ENCODE assay signal across 25 cellular contexts in genomic region chr10:124511205-124512039, GRCh38. TPM values are rescaled to one million over a fixed set of nuclear protein-coding genes. Genes with fewer than 3 reads are reported as not detected.
DNase-seq lines count a peak whose midpoint lies in the region; ATAC-seq and TF ChIP-seq lines count a peak whose summit lies in the region.
"Had no signal": no experiment of that assay in that cellular context is flagged by ENCODE, and none has a peak within 500 bp of the region (broad histone marks: within the 10 kb centered on the region; RNA-seq: fewer than 3 reads in every experiment).

No MANE protein-coding gene starts in this region.

- TF ChIP-seq CTCF in natural killer cell (IDR thresholded peaks at IDR 0.05), result no peak
- no peak for TF ChIP-seq CTCF in activated CD8-positive, alpha-beta T cell treated with anti-CD3 and anti-CD28 coated beads for 36 hours (IDR thresholded peaks at IDR 0.05)
- no peak for TF ChIP-seq CTCF in left lung (IDR thresholded peaks at IDR 0.05)

- H3K27ac ChIP-seq in left lung, result no peak overlapping the region
- H3K27ac ChIP-seq: BLaER1 treated with 17β-estradiol and CSF1 and Interleukin-3, amounts not matched to agents 10 nM and 100 nM; gastrocnemius medialis; neutrophil; psoas muscle; RWPE1; upper lobe of left lung had no signal

- H3K36me3 Mint-ChIP-seq in natural killer cell, result no peaks in the 10 kb centered on the region
- H3K36me3 Mint-ChIP-seq in natural killer cell treated with Interleukin-12 subunit alpha and Interleukin-12 subunit beta and Interleukin-15 and Interleukin-18, amount 100 ng/mL, for 72 hours, result no peaks in the 10 kb centered on the region
- H3K36me3 Mint-ChIP-seq in activated CD8-positive, alpha-beta T cell treated with anti-CD3 and anti-CD28 coated beads for 36 hours (ENCODE audit: low read depth), result no peaks in the 10 kb centered on the region
- peaks cover 0 to 4% (median 2%) of the 10 kb centered on the region in 3 donors for H3K36me3 Mint-ChIP-seq in immature natural killer cell
- H3K36me3 Mint-ChIP-seq in activated naive CD4-positive, alpha-beta T cell treated with anti-CD3 and anti-CD28 coated beads for 36 hours (ENCODE audit: low read depth), result no peaks in the 10 kb centered on the region

- H3K4me1 ChIP-seq in left lung, result no peaks in the 10 kb centered on the region
- H3K4me1 ChIP-seq: gastrocnemius medialis, psoas muscle, upper lobe of left lung had no signal

- H3K27me3 Mint-ChIP-seq in natural killer cell (ENCODE audit: low read depth in 2 of 2) (peaks cover 0 to 5% of the 10 kb centered on the region in 2 donors), immature natural killer cell (ENCODE audit: low read depth in 3 of 3) (peaks cover 0 to 5% (median 3%) of the 10 kb centered on the region in 3 donors)
- no peaks in the 10 kb centered on the region for H3K27me3 Mint-ChIP-seq in natural killer cell treated with Interleukin-12 subunit alpha and Interleukin-12 subunit beta and Interleukin-15 and Interleukin-18, amount 100 ng/mL, for 72 hours
- no peaks in the 10 kb centered on the region for H3K27me3 Mint-ChIP-seq in activated CD8-positive, alpha-beta T cell treated with anti-CD3 and anti-CD28 coated beads for 36 hours
- H3K27me3 Mint-ChIP-seq in stimulated activated naive CD8-positive, alpha-beta T cell treated with anti-CD3 and anti-CD28 coated beads, Interleukin-15, amount 100 ng/mL, for 72 hours, result no peaks in the 10 kb centered on the region
- no peaks in the 10 kb centered on the region for H3K27me3 Mint-ChIP-seq in activated naive CD4-positive, alpha-beta T cell treated with anti-CD3 and anti-CD28 coated beads for 36 hours (ENCODE audit: low read depth)
- H3K27me3 Mint-ChIP-seq: activated naive CD8-positive, alpha-beta T cell; memory B cell had no signal

- no peak overlapping the region for H3K4me3 ChIP-seq in left lung
- H3K4me3 ChIP-seq: BLaER1 treated with 17β-estradiol and CSF1 and Interleukin-3, amounts not matched to agents 10 nM and 100 nM; gastrocnemius medialis; psoas muscle; upper lobe of left lung had no signal

- H3K27me3 ChIP-seq in left lung, result no peaks in the 10 kb centered on the region
- H3K27me3 ChIP-seq: BLaER1 treated with 17β-estradiol and CSF1 and Interleukin-3, amounts not matched to agents 10 nM and 100 nM; gastrocnemius medialis; neutrophil; upper lobe of left lung had no signal

- ATAC-seq in natural killer cell (peak in 2 of 3 donors; percentile 44 to 78), left lung (no peak), GM19328 (IDR thresholded peaks at IDR 0.05; ENCODE audit: unreplicated experiment) (no peak)
- ATAC-seq in natural killer cell treated with Interleukin-12 subunit alpha and Interleukin-12 subunit beta and Interleukin-15 and Interleukin-18, amount 100 ng/mL, for 72 hours, result no peak
- peak; percentile 74 for ATAC-seq in activated CD8-positive, alpha-beta T cell treated with anti-CD3 and anti-CD28 coated beads for 36 hours
- peak; percentile 69 for ATAC-seq in stimulated activated naive CD8-positive, alpha-beta T cell treated with anti-CD3 and anti-CD28 coated beads, Interleukin-15, amount 100 ng/mL, for 72 hours
- ATAC-seq: gastrocnemius medialis, psoas muscle had no signal

- intact Hi-C loops in natural killer cell (cut with micrococcal nuclease) (no loop called here), left lung (cut with DNase I) (no loop called here)
- intact Hi-C loops in activated CD8-positive, alpha-beta T cell treated with anti-CD3 and anti-CD28 coated beads for 36 hours (cut with micrococcal nuclease), result no loop called here
- intact Hi-C loops in activated naive CD4-positive, alpha-beta T cell treated with anti-CD3 and anti-CD28 coated beads for 36 hours (cut with micrococcal nuclease), result no loop called here

- H3K4me1 Mint-ChIP-seq in natural killer cell (peaks cover 8 to 10% of the 10 kb centered on the region in 2 donors), immature natural killer cell (peaks cover 4 to 10% of the 10 kb centered on the region in 2 donors)
- peaks cover 0 to 5% of the 10 kb centered on the region in 2 donors for H3K4me1 Mint-ChIP-seq in natural killer cell treated with Interleukin-12 subunit alpha and Interleukin-12 subunit beta and Interleukin-15 and Interleukin-18, amount 100 ng/mL, for 72 hours (ENCODE audit: low read depth in 2 of 2)
- peaks cover 12% of the 10 kb centered on the region for H3K4me1 Mint-ChIP-seq in activated CD8-positive, alpha-beta T cell treated with anti-CD3 and anti-CD28 coated beads for 36 hours (ENCODE audit: low read depth)
- peaks cover 11% of the 10 kb centered on the region for H3K4me1 Mint-ChIP-seq in stimulated activated naive CD8-positive, alpha-beta T cell treated with anti-CD3 and anti-CD28 coated beads, Interleukin-15, amount 100 ng/mL, for 72 hours
- H3K4me1 Mint-ChIP-seq in activated naive CD4-positive, alpha-beta T cell treated with anti-CD3 and anti-CD28 coated beads for 36 hours (ENCODE audit: low read depth), result peaks cover 4% of the 10 kb centered on the region
- H3K4me1 Mint-ChIP-seq: memory B cell had no signal

- CTCF ChIA-PET in activated CD8-positive, alpha-beta T cell treated with anti-CD3 and anti-CD28 coated beads for 36 hours (lab: Charles Lee), result interaction anchor here (0.6 to 1.4 kb wide), 2 partner anchors 19 to 1057 kb away, joined by 3 read pairs; no protein-coding TSS in a partner anchor
- CTCF ChIA-PET in activated naive CD4-positive, alpha-beta T cell treated with anti-CD3 and anti-CD28 coated beads for 36 hours (lab: Charles Lee), result no interaction called here

- no peak overlapping the region for H3K4me3 Mint-ChIP-seq in natural killer cell
- H3K4me3 Mint-ChIP-seq in natural killer cell treated with Interleukin-12 subunit alpha and Interleukin-12 subunit beta and Interleukin-15 and Interleukin-18, amount 100 ng/mL, for 72 hours, result no peak overlapping the region
- H3K4me3 Mint-ChIP-seq in activated CD8-positive, alpha-beta T cell treated with anti-CD3 and anti-CD28 coated beads for 36 hours, result no peak overlapping the region
- H3K4me3 Mint-ChIP-seq in immature natural killer cell, result peak overlapping the region in 3 of 5 donors; percentile 19 to 41 (median 19)
- H3K4me3 Mint-ChIP-seq in stimulated activated naive CD8-positive, alpha-beta T cell treated with anti-CD3 and anti-CD28 coated beads, Interleukin-15, amount 100 ng/mL, for 72 hours, result peak overlapping the region in 1 of 2 donors; percentile 29
- H3K4me3 Mint-ChIP-seq in activated naive CD4-positive, alpha-beta T cell treated with anti-CD3 and anti-CD28 coated beads for 36 hours, result no peak overlapping the region
- H3K4me3 Mint-ChIP-seq: activated naive CD8-positive, alpha-beta T cell; memory B cell had no signal

- H3K27ac Mint-ChIP-seq in natural killer cell, result no peak overlapping the region
- H3K27ac Mint-ChIP-seq in natural killer cell treated with Interleukin-12 subunit alpha and Interleukin-12 subunit beta and Interleukin-15 and Interleukin-18, amount 100 ng/mL, for 72 hours, result no peak overlapping the region
- H3K27ac Mint-ChIP-seq in activated CD8-positive, alpha-beta T cell treated with anti-CD3 and anti-CD28 coated beads for 36 hours, result peak overlapping the region; percentile 42
- H3K27ac Mint-ChIP-seq in immature natural killer cell, result peak overlapping the region in 1 of 6 donors; percentile 24
- H3K27ac Mint-ChIP-seq in stimulated activated naive CD8-positive, alpha-beta T cell treated with anti-CD3 and anti-CD28 coated beads, Interleukin-15, amount 100 ng/mL, for 72 hours, result peak overlapping the region in 1 of 2 donors; percentile 74
- H3K27ac Mint-ChIP-seq in activated naive CD4-positive, alpha-beta T cell treated with anti-CD3 and anti-CD28 coated beads for 36 hours, result no peak overlapping the region
- H3K27ac Mint-ChIP-seq: activated naive CD8-positive, alpha-beta T cell; memory B cell had no signal

- no peaks in the 10 kb centered on the region for H3K36me3 ChIP-seq in left lung
- H3K36me3 ChIP-seq: BLaER1 treated with 17β-estradiol and CSF1 and Interleukin-3, amounts not matched to agents 10 nM and 100 nM; gastrocnemius medialis; neutrophil; upper lobe of left lung had no signal

- POLR2A ChIA-PET in activated CD8-positive, alpha-beta T cell treated with anti-CD3 and anti-CD28 coated beads for 36 hours (lab: Charles Lee), result no interaction called here

- H3K9me3 Mint-ChIP-seq in natural killer cell (no peaks in the 10 kb centered on the region), immature natural killer cell (no peaks in the 10 kb centered on the region)
- H3K9me3 Mint-ChIP-seq in natural killer cell treated with Interleukin-12 subunit alpha and Interleukin-12 subunit beta and Interleukin-15 and Interleukin-18, amount 100 ng/mL, for 72 hours, result no peaks in the 10 kb centered on the region
- H3K9me3 Mint-ChIP-seq in activated CD8-positive, alpha-beta T cell treated with anti-CD3 and anti-CD28 coated beads for 36 hours, result no peaks in the 10 kb centered on the region
- H3K9me3 Mint-ChIP-seq in stimulated activated naive CD8-positive, alpha-beta T cell treated with anti-CD3 and anti-CD28 coated beads, Interleukin-15, amount 100 ng/mL, for 72 hours, result no peaks in the 10 kb centered on the region
- no peaks in the 10 kb centered on the region for H3K9me3 Mint-ChIP-seq in activated naive CD4-positive, alpha-beta T cell treated with anti-CD3 and anti-CD28 coated beads for 36 hours
- H3K9me3 Mint-ChIP-seq: memory B cell had no signal

- no peaks in the 10 kb centered on the region for H3K9me3 ChIP-seq in left lung
- H3K9me3 ChIP-seq: BLaER1 treated with 17β-estradiol and CSF1 and Interleukin-3, amounts not matched to agents 10 nM and 100 nM; gastrocnemius medialis; neutrophil; psoas muscle; upper lobe of left lung had no signal

- DNase-seq in natural killer cell (no peak), immature natural killer cell (peak in 2 of 3 donors; percentile 19 to 39), left lung (no peak)
- DNase-seq in natural killer cell treated with Interleukin-12 subunit alpha and Interleukin-12 subunit beta and Interleukin-15 and Interleukin-18, amount 100 ng/mL, for 72 hours (ENCODE audit: low spot score), result no peak
- peak; percentile 48 for DNase-seq in activated CD8-positive, alpha-beta T cell treated with anti-CD3 and anti-CD28 coated beads for 36 hours
- peak in 1 of 2 donors; percentile 27 for DNase-seq in stimulated activated naive CD8-positive, alpha-beta T cell treated with anti-CD3 and anti-CD28 coated beads, Interleukin-15, amount 100 ng/mL, for 72 hours
- no peak for DNase-seq in activated naive CD4-positive, alpha-beta T cell treated with anti-CD3 and anti-CD28 coated beads for 36 hours
- DNase-seq: activated CD4-positive, alpha-beta T cell treated with anti-CD3 and anti-CD28 coated beads for 4 hours; activated CD8-positive, alpha-beta memory T cell treated with anti-CD3 and anti-CD28 coated beads, Interleukin-2, amount 50 U/mL, for 4 hours; Calu3; DMS79 treated with DMSO at 0.1 percent for 48 hours; gastrocnemius medialis; hippocampal formation; Karpas-422; MV-4-11; NCI-H1436 treated with DMSO at 0.1 percent for 48 hours; NCI-H2107; upper lobe of left lung had no signal

RNA-seq across cellular contexts. Expression of gene LHPP, which starts 49.8 kb away (rescaled TPM):
- total RNA-seq in natural killer cell (10 to 100 TPM; 12.3 to 19.3 (median 14.8) TPM), left lung (10 to 100 TPM; 18.4 to 26.8 TPM)
- 1 to 10 TPM; 4.4 to 6.1 TPM for total RNA-seq in natural killer cell treated with Interleukin-12 subunit alpha and Interleukin-12 subunit beta and Interleukin-15 and Interleukin-18, amount 100 ng/mL, for 72 hours
- total RNA-seq in activated CD8-positive, alpha-beta T cell treated with anti-CD3 and anti-CD28 coated beads for 36 hours, result 10 to 100 TPM; 11.1 to 15.1 TPM
- polyA plus RNA-seq in immature natural killer cell, result 10 to 100 TPM; 10.1 to 15.3 (median 14.2) TPM
- total RNA-seq in activated naive CD4-positive, alpha-beta T cell treated with anti-CD3 and anti-CD28 coated beads for 36 hours, result 10 to 100 TPM; 17.7 TPM

Comparison
In these comparisons a context has a peak if more than half of its experiments do, and no peak if none do; other contexts are left out.
1. ATAC-seq: peak in natural killer cell (2 of 3), activated CD8-positive, alpha-beta T cell treated with anti-CD3 and anti-CD28 coated beads for 36 hours (single experiment) and stimulated activated naive CD8-positive, alpha-beta T cell treated with anti-CD3 and anti-CD28 coated beads, Interleukin-15, amount 100 ng/mL, for 72 hours (single experiment); none in natural killer cell treated with Interleukin-12 subunit alpha and Interleukin-12 subunit beta and Interleukin-15 and Interleukin-18, amount 100 ng/mL, for 72 hours (0 of 2), left lung (single experiment) and GM19328 (single experiment).
2. DNase-seq: peak in activated CD8-positive, alpha-beta T cell treated with anti-CD3 and anti-CD28 coated beads for 36 hours (single experiment) and immature natural killer cell (2 of 3); none in natural killer cell (single experiment), natural killer cell treated with Interleukin-12 subunit alpha and Interleukin-12 subunit beta and Interleukin-15 and Interleukin-18, amount 100 ng/mL, for 72 hours (single experiment), activated naive CD4-positive, alpha-beta T cell treated with anti-CD3 and anti-CD28 coated beads for 36 hours (single experiment) and left lung (0 of 2).
3. H3K4me3 Mint-ChIP-seq: peak in immature natural killer cell (3 of 5); none in natural killer cell (single experiment), natural killer cell treated with Interleukin-12 subunit alpha and Interleukin-12 subunit beta and Interleukin-15 and Interleukin-18, amount 100 ng/mL, for 72 hours (single experiment), activated CD8-positive, alpha-beta T cell treated with anti-CD3 and anti-CD28 coated beads for 36 hours (single experiment) and activated naive CD4-positive, alpha-beta T cell treated with anti-CD3 and anti-CD28 coated beads for 36 hours (single experiment).